8 cellular contexts compared by ENCODE assay signal in the genomic region with DNA sequence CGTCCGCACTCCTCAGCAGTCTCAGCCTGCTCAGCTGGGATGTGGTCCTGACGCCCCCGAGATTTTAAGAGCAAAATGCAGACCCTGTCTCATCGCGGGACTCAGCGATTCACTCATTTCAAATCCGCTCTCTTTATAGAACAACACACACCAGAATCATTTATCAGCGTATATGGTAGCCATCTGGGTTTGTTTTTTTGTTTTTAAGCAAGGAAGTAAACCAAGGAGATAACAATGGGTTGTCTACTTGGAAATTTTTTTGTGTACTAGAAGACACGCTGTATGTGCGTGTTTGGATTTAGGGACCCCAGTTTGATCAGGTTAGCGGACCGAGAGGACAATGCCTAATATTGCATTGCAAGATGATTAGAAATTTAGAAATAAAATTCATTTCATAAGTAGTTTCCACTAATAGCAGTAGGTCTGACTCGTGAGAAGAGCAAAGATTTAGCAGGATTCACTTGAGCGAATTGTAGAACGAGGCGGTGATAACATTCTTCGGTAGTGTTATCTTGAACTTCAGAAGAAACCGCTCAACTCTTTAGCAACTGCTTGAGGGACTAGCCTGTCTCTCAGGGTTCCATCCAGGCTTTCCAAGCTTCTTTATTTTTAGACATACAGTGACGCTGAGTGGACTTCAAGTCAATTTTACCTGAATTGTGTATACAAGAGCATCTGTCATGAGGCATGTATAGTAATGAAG. TPM values are rescaled to one million over a fixed set of nuclear protein-coding genes. Genes with fewer than 3 reads are reported as not detected.
A peak's percentile ranks its signal among the peaks of the same experiment; 100 is the strongest.
DNase-seq lines count a peak whose midpoint lies in the region; ATAC-seq, FAIRE-seq and TF ChIP-seq lines count a peak whose summit lies in the region.

No MANE protein-coding gene starts in this region.

- peak; percentile 75 for FAIRE-seq in GM12878 (lab: Jason Lieb, UNC)
- FAIRE-seq in HepG2 (lab: Jason Lieb, UNC) = no peak

- no peak for TF ChIP-seq POLR2A in NB4 (IDR thresholded peaks at IDR 0.05; ENCODE audit: extremely low read depth, insufficient read length)
- TF ChIP-seq POLR2A in GM12878 (IDR thresholded peaks at IDR 0.05; ENCODE audit: low read depth, low read length) = no peak
- TF ChIP-seq POLR2A in HepG2 (IDR thresholded peaks at IDR 0.05; ENCODE audit: insufficient read depth in 1 of 2, low read depth in 2 of 2, low read length in 2 of 2) = 0 out of 4 replicates have a peak, but pooled peaks of 1 of the 2 experiments have one; percentile 5
- TF ChIP-seq POLR2A in suprapubic skin (IDR thresholded peaks at IDR 0.05) = no peak

- H3K9ac ChIP-seq in GM12878 (ENCODE audit: control insufficient read depth, insufficient read depth, low read length) (peak overlapping the region; percentile 91), HepG2 (ENCODE audit: insufficient read depth, low read depth, low read length) (peak overlapping the region; percentile 100)

- H3K27ac Mint-ChIP-seq in activated T-cell treated with anti-CD3 and anti-CD28 coated beads, Interleukin-2, amount 50 U/mL, for 24 hours = peak overlapping the region; percentile 97

- H4K20me1 ChIP-seq in GM12878 (ENCODE audit: control insufficient read depth, insufficient read depth) (no peaks in the 10 kb centered on the region), HepG2 (ENCODE audit: insufficient read depth, low read length) (peaks cover 16% of the 10 kb centered on the region; the same call in 1 of the 2 replicates)

- H2AFZ ChIP-seq in GM12878 (ENCODE audit: control insufficient read depth, low read depth, low read length) (peak overlapping the region; percentile 71), HepG2 (ENCODE audit: low read length) (peak overlapping the region; percentile 74)

- H3K27me3 ChIP-seq in GM12878 (replicated peaks in 1 of 2; ENCODE audit: control insufficient read depth in 2 of 2, insufficient read depth in 2 of 2, low read length in 1 of 2) (no peaks in the 10 kb centered on the region), HepG2 (ENCODE audit: control insufficient read depth in 1 of 2, insufficient read depth in 2 of 2, low read length in 2 of 2) (no peaks in the 10 kb centered on the region; a peak in 1 of 5 replicates), suprapubic skin (no peaks in the 10 kb centered on the region)

- H3K27me3 Mint-ChIP-seq in activated T-cell treated with anti-CD3 and anti-CD28 coated beads, Interleukin-2, amount 50 U/mL, for 24 hours = no peaks in the 10 kb centered on the region

- H3K4me1 ChIP-seq in HEK293 (ENCODE audit: control insufficient read depth, insufficient read depth, low read length) (peaks cover 12% of the 10 kb centered on the region), GM12878 (ENCODE audit: control insufficient read depth, insufficient read depth, low read length) (peaks cover 26% of the 10 kb centered on the region), HepG2 (ENCODE audit: insufficient read depth, low read length) (peaks cover 32% of the 10 kb centered on the region), suprapubic skin (peaks cover 40% of the 10 kb centered on the region)

- no peaks in the 10 kb centered on the region for H3K9me3 Mint-ChIP-seq in activated T-cell treated with anti-CD3 and anti-CD28 coated beads, Interleukin-2, amount 50 U/mL, for 24 hours

- 6% methylated on average over 20 of the region's 20 CpGs for WGBS in GM12878 (ENCODE audit: insufficient coverage, insufficient replicate concordance, low lambda C conversion rate, missing lambda C conversion rate)
- 1% methylated on average over 19 of the region's 20 CpGs for WGBS in HepG2 (ENCODE audit: low lambda C conversion rate)
- WGBS in suprapubic skin = under 1% methylated on average over 20 of the region's 20 CpGs

- peak overlapping the region; percentile 99 for H3K27ac ChIP-seq in HEK293 (ENCODE audit: extremely low read depth, low read depth, low read length)
- peak overlapping the region; percentile 97 for H3K27ac ChIP-seq in GM12878 (ENCODE audit: control insufficient read depth, insufficient read depth)
- H3K27ac ChIP-seq in HepG2 (ENCODE audit: extremely low read length, insufficient read depth, low read length) = peak overlapping the region; percentile 100
- peak overlapping the region; percentile 99 for H3K27ac ChIP-seq in suprapubic skin

- TSS peak; percentile 53 for BruUV-seq in GM12878 (replicated peaks; lab: Mats Ljungman, UMichigan)
- TSS peak; percentile 56 for BruUV-seq in HepG2 (replicated peaks; lab: Mats Ljungman, UMichigan)

- H3K4me3 Mint-ChIP-seq in activated T-cell treated with anti-CD3 and anti-CD28 coated beads, Interleukin-2, amount 50 U/mL, for 24 hours = peak overlapping the region; percentile 92

- no peak for TF ChIP-seq CTCF in HEK293 (tag by site-specific recombination; IDR thresholded peaks at IDR 0.05)
- TF ChIP-seq CTCF in NB4 (IDR thresholded peaks at IDR 0.05; ENCODE audit: low read depth, low read length) = no peak
- no peak for TF ChIP-seq CTCF in GM12878 (IDR thresholded peaks at IDR 0.05 in 2 of 3, conservative IDR thresholded peaks at IDR 0.05 in 1 of 3; ENCODE audit: control insufficient read depth in 2 of 3, extremely low read depth in 1 of 3, insufficient read depth in 1 of 3, low read depth in 3 of 3, low read length in 3 of 3)
- no peak for TF ChIP-seq CTCF in HepG2 (CRISPR knock-in tag; IDR thresholded peaks at IDR 0.05)
- TF ChIP-seq CTCF in suprapubic skin (IDR thresholded peaks at IDR 0.05) = no peak

- POLR2A ChIA-PET in HEK293 (lab: Yijun Ruan, JAX) = interaction anchor here (1.3 to 1.5 kb wide), 2 partner anchors 8 to 16 kb away, joined by 3 read pairs; no protein-coding TSS in a partner anchor
- POLR2A ChIA-PET in GM12878 (lab: Charles Lee) = interaction anchor here (2.2 kb wide), 1 partner anchor 9 kb away, joined by 12 read pairs; no protein-coding TSS in a partner anchor
- POLR2A ChIA-PET in HepG2 (lab: Yijun Ruan, JAX) = interaction anchor here (2.2 kb wide), 1 partner anchor 130 kb away, joined by 6 read pairs; no protein-coding TSS in a partner anchor

- CTCF ChIA-PET in HEK293 (lab: Yijun Ruan, JAX) (interaction anchor here (1.1 kb wide), 1 partner anchor 65 kb away, joined by 3 read pairs; no protein-coding TSS in a partner anchor), GM12878 (lab: Yijun Ruan, JAX) (interaction anchor here (1.1 to 1.6 kb wide), 3 partner anchors 9 to 128 kb away, joined by 3 to 11 read pairs (median 5); no protein-coding TSS in a partner anchor), HepG2 (lab: Yijun Ruan, JAX; ENCODE audit: low intra/inter-chr PET ratio, low total read pairs) (interaction anchor here (1.6 kb wide), 1 partner anchor 65 kb away, joined by 5 read pairs; no protein-coding TSS in a partner anchor)

- peak; percentile 27 for ATAC-seq in GM12878
- peak; percentile 49 for ATAC-seq in HepG2

- peak overlapping the region; percentile 90 for H3K4me2 ChIP-seq in GM12878 (ENCODE audit: control insufficient read depth, insufficient read depth)
- peak overlapping the region; percentile 73 for H3K4me2 ChIP-seq in HepG2 (ENCODE audit: low read depth, low read length)

- SMC1A ChIA-PET in GM12878 (lab: Charles Lee; ENCODE audit: uncharacterized antibody, unreplicated experiment) = interaction anchor here (1.2 kb wide), 1 partner anchor 315 kb away, joined by 4 read pairs; no protein-coding TSS in a partner anchor

- H3K79me2 ChIP-seq in GM12878 (ENCODE audit: control insufficient read depth, insufficient read depth, low read length) (peaks cover 91% of the 10 kb centered on the region), HepG2 (ENCODE audit: insufficient read depth, low read length) (peaks cover 67% of the 10 kb centered on the region)

- TF ChIP-seq RAD21 in GM12878 (IDR thresholded peaks at IDR 0.05; ENCODE audit: insufficient read depth, low read depth, low read length) = no peak
- TF ChIP-seq RAD21 in HepG2 (CRISPR knock-in tag; IDR thresholded peaks at IDR 0.05) = no peak

- in situ Hi-C loops in GM12878 (cut with MboI) = loop anchor here (10.0 kb wide), 1 partner anchor 321 kb away; no protein-coding TSS in a partner anchor
- in situ Hi-C loops in HepG2 (cut with HindIII; ENCODE audit: extremely low pct_ligation_motif_present, low pct_unique_long_range_greater_than_20kb) = no loop called here

- DNase-seq in activated T-cell treated with anti-CD3 and anti-CD28 coated beads, Interleukin-2, amount 50 U/mL, for 24 hours = no peak
- DNase-seq in activated T-cell treated with anti-CD3 and anti-CD28 coated beads for 4 hours (no peak), NB4 (ENCODE audit: low read depth) (peak; percentile 37), GM12878 (ENCODE audit: low read depth, low spot score) (no peak), HepG2 (ENCODE audit: low spot score) (peak; percentile 21), suprapubic skin (ENCODE audit: low spot score in 2 of 2) (no peak)
- no peak for DNase-seq in central memory CD4-positive, alpha-beta T cell

- intact Hi-C loops in GM12878 (cut with micrococcal nuclease; ENCODE audit: unreplicated experiment) = loop anchor here (1.0 to 10.0 kb wide), 4 partner anchors 129 to 429 kb away; a partner anchor contains a TSS
- intact Hi-C loops in HepG2 (cut with micrococcal nuclease; ENCODE audit: unreplicated experiment) = loop anchor here (1.0 to 2.0 kb wide), 2 partner anchors 65 to 129 kb away; a partner anchor contains a TSS

- peaks cover 9 to 13% of the 10 kb centered on the region in 2 experiments; a peak in 2 of 3 replicates for H3K36me3 ChIP-seq in HEK293 (ENCODE audit: control insufficient read depth in 2 of 2, insufficient read depth in 1 of 2, low read length in 2 of 2)
- H3K36me3 ChIP-seq in GM12878 (ENCODE audit: control insufficient read depth in 2 of 2, insufficient read depth in 2 of 2, low read length in 1 of 2) = no peaks in the 10 kb centered on the region
- peaks cover 2 to 5% of the 10 kb centered on the region in 2 experiments; a peak in 1 of 5 replicates for H3K36me3 ChIP-seq in HepG2 (replicated peaks in 1 of 2; ENCODE audit: control insufficient read depth in 1 of 2, insufficient read depth in 2 of 2, low read length in 2 of 2)
- peaks cover 2% of the 10 kb centered on the region for H3K36me3 ChIP-seq in suprapubic skin

- no peak for TF ChIP-seq EP300 in GM12878 (IDR thresholded peaks at IDR 0.05; ENCODE audit: borderline replicate concordance in 1 of 2, control insufficient read depth in 1 of 2, low read depth in 2 of 2, low read length in 2 of 2)
- TF ChIP-seq EP300 in HepG2 (IDR thresholded peaks at IDR 0.05; ENCODE audit: low read depth in 2 of 2, low read length in 2 of 2) = no peak
- no peak for TF ChIP-seq EP300 in HepG2 (CRISPR knock-in tag; IDR thresholded peaks at IDR 0.05; ENCODE audit: borderline replicate concordance)
- no peak for TF ChIP-seq EP300 in suprapubic skin (IDR thresholded peaks at IDR 0.05)

- H3K4me1 Mint-ChIP-seq in activated T-cell treated with anti-CD3 and anti-CD28 coated beads, Interleukin-2, amount 50 U/mL, for 24 hours (ENCODE audit: low read depth) = peaks cover 63% of the 10 kb centered on the region

- H3K4me3 ChIP-seq in HEK293 (ENCODE audit: low read depth, low read length) (peak overlapping the region; percentile 89), NB4 (ENCODE audit: low read depth, low read length) (peak overlapping the region; percentile 98), GM12878 (peak overlapping the region; percentile 98), HepG2 (replicated peaks in 1 of 3; ENCODE audit: insufficient read depth in 1 of 3, low read depth in 2 of 3, low read length in 3 of 3) (peak overlapping the region; percentile 72 to 100 (median 96)), suprapubic skin (peak overlapping the region; percentile 97)

- RAD21 ChIA-PET in GM12878 (lab: Charles Lee; ENCODE audit: unreplicated experiment) = interaction anchor here (1.5 kb wide), 1 partner anchor 97 kb away, joined by 4 read pairs; a partner anchor contains a TSS

- H3K9me3 ChIP-seq in HEK293 (ENCODE audit: control insufficient read depth, insufficient read depth, low read depth, low read length) (no peaks in the 10 kb centered on the region), GM12878 (replicated peaks; ENCODE audit: control insufficient read depth, insufficient read depth, low read length) (no peaks in the 10 kb centered on the region), HepG2 (ENCODE audit: low read length) (no peaks in the 10 kb centered on the region), suprapubic skin (no peaks in the 10 kb centered on the region)

- H3K36me3 Mint-ChIP-seq in activated T-cell treated with anti-CD3 and anti-CD28 coated beads, Interleukin-2, amount 50 U/mL, for 24 hours (ENCODE audit: low read depth) = peaks cover 56% of the 10 kb centered on the region

RNA-seq across cellular contexts. Expression of a gene that starts 1.3 kb away (rescaled TPM):
- total RNA-seq in GM12878 (2013; cell fraction: nucleolus; rRNA removed) = 20.5 and 22.3 TPM in 2 replicates
- total RNA-seq in GM12878 (2014; rRNA removed) (19.3 and 23.7 TPM in 2 replicates), GM12878 (2014; rRNA removed; fragmentation: Illumina TruSeq; extraction: Trizol) (23.5 and 24.6 TPM in 2 replicates), GM12878 (2021) (22.4 and 23.2 TPM in 2 replicates), HepG2 (2016; rRNA removed; fragmentation: Illumina TruSeq; extraction: Trizol) (13.2 and 19.7 TPM in 2 replicates), suprapubic skin (10 to 100 TPM; 11.8 to 20.7 (median 17.9) TPM)
- polyA plus RNA-seq in GM12878 (2011; ENCODE audit: low read depth) = 6.1 TPM
- polyA plus RNA-seq in GM12878 (2011; rRNA removed) (24.1 and 42.8 TPM in 2 replicates), GM12878 (2014; fragmentation: Illumina TruSeq; extraction: Trizol) (23.4 and 28.7 TPM in 2 replicates), GM12878 (2014; fragmentation: Nextera tagmentation; extraction: Ambion mirVana) (1 to 10 TPM; 7.6 to 8.4 TPM), GM12878 (2014; rRNA removed) (14.7 and 16.3 TPM in 2 replicates), GM12878 (2016; fragmentation: Nextera tagmentation; extraction: Ambion mirVana) (10 to 100 TPM; 25.1 to 25.6 TPM), HepG2 (2011; rRNA removed) (6.0 and 7.4 TPM in 2 replicates)
- polyA plus RNA-seq in GM12878 (2011; cell fraction: cytosol; rRNA removed) = 7.5 and 12.4 TPM in 2 replicates
- 15.5 and 16.1 TPM in 2 replicates for polyA plus RNA-seq in GM12878 (2011; cell fraction: nucleus; rRNA removed)
- polyA plus RNA-seq in GM12878 (2012) = 11.0 and 11.9 TPM in 2 replicates
- polyA minus RNA-seq in GM12878 (2011; rRNA and poly(A)+ RNA removed) = 13.4 and 23.1 TPM in 2 replicates
- polyA minus RNA-seq in GM12878 (2011; cell fraction: cytosol; rRNA and poly(A)+ RNA removed) = 7.9 and 9.1 TPM in 2 replicates
- 5.0 and 7.0 TPM in 2 replicates for polyA minus RNA-seq in GM12878 (2011; cell fraction: nucleus; rRNA and poly(A)+ RNA removed)
- 4.6 and 5.8 TPM in 2 replicates for total RNA-seq in HepG2 (2016; cell fraction: cytosol; rRNA removed; fragmentation: Illumina TruSeq; extraction: Trizol; ENCODE audit: low read depth)
- total RNA-seq in HepG2 (2016; cell fraction: insoluble cytoplasmic fraction; rRNA removed; fragmentation: Illumina TruSeq; extraction: Trizol) = 11.7 and 22.0 TPM in 2 replicates
- total RNA-seq in HepG2 (2016; cell fraction: membrane; rRNA removed; fragmentation: Illumina TruSeq; extraction: Trizol) = 4.5 and 4.7 TPM in 2 replicates
- 9.3 and 9.6 TPM in 2 replicates for total RNA-seq in HepG2 (2016; cell fraction: nucleus; rRNA removed; fragmentation: Illumina TruSeq; extraction: Trizol)
- polyA plus RNA-seq in HepG2 (2011; cell fraction: cytosol; rRNA removed) = 2.3 and 4.4 TPM in 2 replicates
- 4.9 and 7.8 TPM in 2 replicates for polyA plus RNA-seq in HepG2 (2011; cell fraction: nucleus; rRNA removed)
- polyA plus RNA-seq in HepG2 (2012) = 7.0 and 8.1 TPM in 2 replicates
- 0.43 TPM in 2 replicates for polyA plus RNA-seq in HepG2 (2016; cell fraction: cytosol; fragmentation: Illumina TruSeq; extraction: Trizol; ENCODE audit: low read depth)
- 15.8 and 19.0 TPM in 2 replicates for polyA plus RNA-seq in HepG2 (2016; cell fraction: insoluble cytoplasmic fraction; fragmentation: Illumina TruSeq; extraction: Trizol; ENCODE audit: low read depth)
- polyA plus RNA-seq in HepG2 (2016; cell fraction: membrane; fragmentation: Illumina TruSeq; extraction: Trizol; ENCODE audit: low read depth) = 1.9 and 2.1 TPM in 2 replicates
- polyA plus RNA-seq in HepG2 (2016; cell fraction: nucleus; fragmentation: Illumina TruSeq; extraction: Trizol; ENCODE audit: insufficient read depth, low read depth) = 14.9 and 16.5 TPM in 2 replicates
- 1.6 and 6.5 TPM in 2 replicates for polyA minus RNA-seq in HepG2 (2011; rRNA and poly(A)+ RNA removed; ENCODE audit: low replicate concordance)
- polyA minus RNA-seq in HepG2 (2011; cell fraction: cytosol; rRNA and poly(A)+ RNA removed) = 8.3 and 9.0 TPM in 2 replicates
- polyA minus RNA-seq in HepG2 (2011; cell fraction: nucleus; rRNA and poly(A)+ RNA removed) = 10.8 and 12.3 TPM in 2 replicates

RNA-seq across cellular contexts. Expression of a gene that starts 1.3 kb away (rescaled TPM):
- 16.7 and 17.7 TPM in 2 replicates for total RNA-seq in GM12878 (2013; cell fraction: nucleolus; rRNA removed)
- total RNA-seq in GM12878 (2014; rRNA removed) (103 and 110 TPM in 2 replicates), GM12878 (2014; rRNA removed; fragmentation: Illumina TruSeq; extraction: Trizol) (170 and 175 TPM in 2 replicates), GM12878 (2021) (140 and 147 TPM in 2 replicates), HepG2 (2016; rRNA removed; fragmentation: Illumina TruSeq; extraction: Trizol) (131 and 196 TPM in 2 replicates), suprapubic skin (10 to 100 TPM; 45.5 to 66.5 (median 55.1) TPM)
- polyA plus RNA-seq in GM12878 (2011; ENCODE audit: low read depth) = 191 TPM
- polyA plus RNA-seq in GM12878 (2011; rRNA removed) (257 and 338 TPM in 2 replicates), GM12878 (2014; fragmentation: Illumina TruSeq; extraction: Trizol) (534 and 796 TPM in 2 replicates), GM12878 (2014; fragmentation: Nextera tagmentation; extraction: Ambion mirVana) (1,000 to 10,000 TPM; 1,189 to 1,604 TPM), GM12878 (2014; rRNA removed) (375 and 439 TPM in 2 replicates), GM12878 (2016; fragmentation: Nextera tagmentation; extraction: Ambion mirVana) (100 to 1,000 TPM; 851 to 853 TPM), HepG2 (2011; rRNA removed) (116 and 157 TPM in 2 replicates)
- 127 and 146 TPM in 2 replicates for polyA plus RNA-seq in GM12878 (2011; cell fraction: cytosol; rRNA removed)
- polyA plus RNA-seq in GM12878 (2011; cell fraction: nucleus; rRNA removed) = 51.3 and 62.4 TPM in 2 replicates
- 197 and 228 TPM in 2 replicates for polyA plus RNA-seq in GM12878 (2012)
- 50.2 and 57.6 TPM in 2 replicates for polyA minus RNA-seq in GM12878 (2011; rRNA and poly(A)+ RNA removed)
- 13.4 and 27.2 TPM in 2 replicates for polyA minus RNA-seq in GM12878 (2011; cell fraction: cytosol; rRNA and poly(A)+ RNA removed)
- polyA minus RNA-seq in GM12878 (2011; cell fraction: nucleus; rRNA and poly(A)+ RNA removed) = 13.3 and 17.8 TPM in 2 replicates
- 111 and 137 TPM in 2 replicates for total RNA-seq in HepG2 (2016; cell fraction: cytosol; rRNA removed; fragmentation: Illumina TruSeq; extraction: Trizol; ENCODE audit: low read depth)
- total RNA-seq in HepG2 (2016; cell fraction: insoluble cytoplasmic fraction; rRNA removed; fragmentation: Illumina TruSeq; extraction: Trizol) = 129 and 192 TPM in 2 replicates
- 114 and 139 TPM in 2 replicates for total RNA-seq in HepG2 (2016; cell fraction: membrane; rRNA removed; fragmentation: Illumina TruSeq; extraction: Trizol)
- total RNA-seq in HepG2 (2016; cell fraction: nucleus; rRNA removed; fragmentation: Illumina TruSeq; extraction: Trizol) = 51.5 and 56.2 TPM in 2 replicates
- 100 and 170 TPM in 2 replicates for polyA plus RNA-seq in HepG2 (2011; cell fraction: cytosol; rRNA removed)
- 23.6 and 25.7 TPM in 2 replicates for polyA plus RNA-seq in HepG2 (2011; cell fraction: nucleus; rRNA removed)
- 135 and 216 TPM in 2 replicates for polyA plus RNA-seq in HepG2 (2012)
- polyA plus RNA-seq in HepG2 (2016; cell fraction: cytosol; fragmentation: Illumina TruSeq; extraction: Trizol; ENCODE audit: low read depth) = 321 and 423 TPM in 2 replicates
- polyA plus RNA-seq in HepG2 (2016; cell fraction: insoluble cytoplasmic fraction; fragmentation: Illumina TruSeq; extraction: Trizol; ENCODE audit: low read depth) = 436 and 450 TPM in 2 replicates
- 253 and 314 TPM in 2 replicates for polyA plus RNA-seq in HepG2 (2016; cell fraction: membrane; fragmentation: Illumina TruSeq; extraction: Trizol; ENCODE audit: low read depth)
- 165 and 176 TPM in 2 replicates for polyA plus RNA-seq in HepG2 (2016; cell fraction: nucleus; fragmentation: Illumina TruSeq; extraction: Trizol; ENCODE audit: insufficient read depth, low read depth)
- polyA minus RNA-seq in HepG2 (2011; rRNA and poly(A)+ RNA removed; ENCODE audit: low replicate concordance) = 10.9 and 31.8 TPM in 2 replicates
- polyA minus RNA-seq in HepG2 (2011; cell fraction: cytosol; rRNA and poly(A)+ RNA removed) = 26.7 and 33.7 TPM in 2 replicates
- polyA minus RNA-seq in HepG2 (2011; cell fraction: nucleus; rRNA and poly(A)+ RNA removed) = 27.7 and 33.6 TPM in 2 replicates

Comparison
In these comparisons a context has a peak if more than half of its experiments do, and no peak if none do; other contexts are left out.
1. DNase-seq: peak in NB4 (single experiment) and HepG2 (single experiment); none in activated T-cell treated with anti-CD3 and anti-CD28 coated beads, Interleukin-2, amount 50 U/mL, for 24 hours (single experiment), activated T-cell treated with anti-CD3 and anti-CD28 coated beads for 4 hours (single experiment), GM12878 (single experiment), suprapubic skin (0 of 2) and central memory CD4-positive, alpha-beta T cell (single experiment).
2. Peak in every context shown above with its lines, with median percentiles within 50 percentile points of each other: H3K27ac ChIP-seq and H3K4me3 ChIP-seq.